20 cellular contexts compared by ENCODE assay signal in genomic region chr10:43818687-43819086, GRCh38.
"Had no signal": no experiment of that assay in that cellular context is flagged by ENCODE, and none has a peak within 500 bp of the region (broad histone marks: within the 10 kb centered on the region; RNA-seq: fewer than 3 reads in every experiment).

No MANE protein-coding gene starts in this region.

- H3K27me3 Mint-ChIP-seq: activated B cell treated with CpG ODN at 0.5 μM for 24 hours had no signal

- DNase-seq: activated B cell treated with CpG ODN at 0.5 μM for 24 hours; activated CD4-positive, alpha-beta T cell treated with anti-CD3 and anti-CD28 coated beads for 1 hour; activated CD8-positive, alpha-beta memory T cell treated with anti-CD3 and anti-CD28 coated beads for 24 hours; activated effector memory CD4-positive, alpha-beta T cell treated with anti-CD3 and anti-CD28 coated beads, Interleukin-2, amount 50 U/mL, for 16 hours; activated naive CD4-positive, alpha-beta T cell treated with Interleukin-2 at 50 U/mL for 16 hours; activated T-cell treated with anti-CD3 and anti-CD28 coated beads, Interleukin-2, amount 50 U/mL, for 4 hours; amniotic stem cell; body of pancreas; central memory CD4-positive, alpha-beta T cell; KBM-7; NCI-H1048; NCI-H146; NCI-H187 treated with DMSO at 0.1 percent for 48 hours; NCI-H2081 treated with DMSO at 0.1 percent for 48 hours; NCI-H446; NCI-H524; PC-9; SHP77 treated with DMSO at 0.1 percent for 48 hours had no signal

- H3K27ac Mint-ChIP-seq: activated B cell treated with CpG ODN at 0.5 μM for 24 hours; T-helper 1 cell treated with Interleukin-12 subunit alpha and Interleukin-12 subunit beta and Interleukin-4 antibody, amounts not matched to agents 30 μg/mL and 1 μg/mL, for 36 hours had no signal

- H3K4me2 ChIP-seq: PC-9 had no signal

- H2AFZ ChIP-seq: PC-9 had no signal

- H3K36me3 ChIP-seq: ascending aorta had no signal

- H3K9me3 ChIP-seq: ascending aorta, body of pancreas had no signal

- H3K4me3 ChIP-seq: ascending aorta, body of pancreas, PC-9 had no signal

- H3K27me3 ChIP-seq: ascending aorta, body of pancreas had no signal

- H3K4me3 Mint-ChIP-seq: activated B cell treated with CpG ODN at 0.5 μM for 24 hours; activated T-cell treated with anti-CD3 and anti-CD28 coated beads, Interleukin-2, amount 50 U/mL, for 4 hours; T-helper 1 cell treated with Interleukin-12 subunit alpha and Interleukin-12 subunit beta and Interleukin-4 antibody, amounts not matched to agents 30 μg/mL and 1 μg/mL, for 36 hours had no signal

- H3K4me1 ChIP-seq: body of pancreas had no signal

- H3K27ac ChIP-seq: body of pancreas, PC-9 had no signal

- H3K9me3 Mint-ChIP-seq: activated B cell treated with CpG ODN at 0.5 μM for 24 hours; activated T-cell treated with anti-CD3 and anti-CD28 coated beads, Interleukin-2, amount 50 U/mL, for 4 hours; T-helper 1 cell treated with Interleukin-12 subunit alpha and Interleukin-12 subunit beta and Interleukin-4 antibody, amounts not matched to agents 30 μg/mL and 1 μg/mL, for 36 hours had no signal

- ATAC-seq: activated T-cell treated with anti-CD3 and anti-CD28 coated beads, Interleukin-2, amount 50 U/mL, for 4 hours; body of pancreas had no signal
